Comparison of ENCODE assay signal across 17 cellular contexts in genomic region chr1:97340951-97341350, GRCh38.
DNase-seq lines count a peak whose midpoint lies in the region; ATAC-seq and TF ChIP-seq lines count a peak whose summit lies in the region.
"Had no signal": no experiment of that assay in that cellular context is flagged by ENCODE, and none has a peak within 500 bp of the region (broad histone marks: within the 10 kb centered on the region; RNA-seq: fewer than 3 reads in every experiment).

No MANE protein-coding gene starts in this region.

- CTCF ChIA-PET in activated CD4-positive, alpha-beta memory T cell treated with anti-CD3 and anti-CD28 coated beads for 36 hours (lab: Charles Lee), result no interaction called here

- in situ Hi-C loops in ACHN (cut with HindIII; ENCODE audit: low pct_ligation_motif_present, low pct_unique_long_range_greater_than_20kb, low sequenced_read_pairs) (no loop called here), astrocyte of the spinal cord (cut with HindIII; ENCODE audit: low sequenced_read_pairs) (no loop called here)

- DNase-seq in ACHN (peak; percentile 62), HFF-Myc (ENCODE audit: extremely low read depth, low read depth) (peak; percentile 22), astrocyte of the spinal cord (ENCODE audit: low read depth, low spot score) (peak; percentile 86), foreskin melanocyte (peak; percentile 60), T-helper 2 cell (no peak)
- no peak for DNase-seq in activated CD4-positive, alpha-beta memory T cell treated with anti-CD3 and anti-CD28 coated beads for 36 hours
- DNase-seq in stimulated activated CD8-positive, alpha-beta memory T cell treated with anti-CD3 and anti-CD28 coated beads, Interleukin-4, amount 100 ng/mL, for 48 hours, result no peak
- DNase-seq: activated naive CD8-positive, alpha-beta T cell treated with anti-CD3 and anti-CD28 coated beads, Interleukin-2, amount 50 U/mL, for 24 hours; activated T-cell treated with anti-CD3 and anti-CD28 coated beads, Interleukin-2, amount 50 U/mL, for 48 hours; Calu3; cortex of kidney; esophagus squamous epithelium; NK-92 treated with Interleukin-12 subunit alpha and Interleukin-12 subunit beta, amount 100 ng/mL, for 24 hours; right cardiac atrium; stimulated activated CD4-positive, alpha-beta T cell treated with anti-CD3 and anti-CD28 coated beads, Interleukin-2, amount 100 ng/mL, for 48 hours had no signal

- no peak overlapping the region for H3K4me3 ChIP-seq in HFF-Myc (replicated peaks; ENCODE audit: low read depth, low read length)
- H3K4me3 ChIP-seq in astrocyte of the spinal cord (ENCODE audit: low read depth, low read length), result no peak overlapping the region
- H3K4me3 ChIP-seq: esophagus squamous epithelium, tibial nerve had no signal

- no peaks in the 10 kb centered on the region for H3K27me3 Mint-ChIP-seq in activated CD4-positive, alpha-beta memory T cell treated with anti-CD3 and anti-CD28 coated beads for 36 hours
- H3K27me3 Mint-ChIP-seq: activated naive CD8-positive, alpha-beta T cell treated with anti-CD3 and anti-CD28 coated beads, Interleukin-2, amount 50 U/mL, for 24 hours had no signal

- peaks cover 1% of the 10 kb centered on the region for H3K36me3 Mint-ChIP-seq in activated CD4-positive, alpha-beta memory T cell treated with anti-CD3 and anti-CD28 coated beads for 36 hours

- TF ChIP-seq CTCF in HFF-Myc (IDR thresholded peaks at IDR 0.05; ENCODE audit: low read depth, low read length, missing control alignments), result no peak
- no peak for TF ChIP-seq CTCF in astrocyte of the spinal cord (IDR thresholded peaks at IDR 0.05; ENCODE audit: low read depth, low read length)

- H3K27ac Mint-ChIP-seq in activated CD4-positive, alpha-beta memory T cell treated with anti-CD3 and anti-CD28 coated beads for 36 hours, result no peak overlapping the region
- H3K27ac Mint-ChIP-seq: activated naive CD8-positive, alpha-beta T cell treated with anti-CD3 and anti-CD28 coated beads, Interleukin-2, amount 50 U/mL, for 24 hours had no signal

- no peak overlapping the region for H3K4me3 Mint-ChIP-seq in activated CD4-positive, alpha-beta memory T cell treated with anti-CD3 and anti-CD28 coated beads for 36 hours
- H3K4me3 Mint-ChIP-seq: activated naive CD8-positive, alpha-beta T cell treated with anti-CD3 and anti-CD28 coated beads, Interleukin-2, amount 50 U/mL, for 24 hours had no signal

- intact Hi-C loops in activated CD4-positive, alpha-beta memory T cell treated with anti-CD3 and anti-CD28 coated beads for 36 hours (cut with micrococcal nuclease), result no loop called here

- H3K4me1 Mint-ChIP-seq in activated CD4-positive, alpha-beta memory T cell treated with anti-CD3 and anti-CD28 coated beads for 36 hours (ENCODE audit: low read depth), result no peaks in the 10 kb centered on the region
- H3K4me1 Mint-ChIP-seq: activated naive CD8-positive, alpha-beta T cell treated with anti-CD3 and anti-CD28 coated beads, Interleukin-2, amount 50 U/mL, for 24 hours had no signal

- no peaks in the 10 kb centered on the region for H3K9me3 Mint-ChIP-seq in activated CD4-positive, alpha-beta memory T cell treated with anti-CD3 and anti-CD28 coated beads for 36 hours
- H3K9me3 Mint-ChIP-seq: activated naive CD8-positive, alpha-beta T cell treated with anti-CD3 and anti-CD28 coated beads, Interleukin-2, amount 50 U/mL, for 24 hours had no signal

- ATAC-seq in GM21723 (IDR thresholded peaks at IDR 0.05; ENCODE audit: unreplicated experiment), result no peak
- ATAC-seq: activated naive CD8-positive, alpha-beta T cell treated with anti-CD3 and anti-CD28 coated beads, Interleukin-2, amount 50 U/mL, for 24 hours; right cardiac atrium had no signal

- POLR2A ChIA-PET in activated CD4-positive, alpha-beta memory T cell treated with anti-CD3 and anti-CD28 coated beads for 36 hours (lab: Charles Lee), result no interaction called here

Comparison
In these comparisons a context has a peak if more than half of its experiments do, and no peak if none do; other contexts are left out.
1. DNase-seq: peak in ACHN (single experiment), HFF-Myc (single experiment), astrocyte of the spinal cord (single experiment) and foreskin melanocyte (single experiment); none in activated CD4-positive, alpha-beta memory T cell treated with anti-CD3 and anti-CD28 coated beads for 36 hours (single experiment), stimulated activated CD8-positive, alpha-beta memory T cell treated with anti-CD3 and anti-CD28 coated beads, Interleukin-4, amount 100 ng/mL, for 48 hours (single experiment) and T-helper 2 cell (0 of 5).